ENCODE assay signal across 8 cellular contexts in the genomic region with DNA sequence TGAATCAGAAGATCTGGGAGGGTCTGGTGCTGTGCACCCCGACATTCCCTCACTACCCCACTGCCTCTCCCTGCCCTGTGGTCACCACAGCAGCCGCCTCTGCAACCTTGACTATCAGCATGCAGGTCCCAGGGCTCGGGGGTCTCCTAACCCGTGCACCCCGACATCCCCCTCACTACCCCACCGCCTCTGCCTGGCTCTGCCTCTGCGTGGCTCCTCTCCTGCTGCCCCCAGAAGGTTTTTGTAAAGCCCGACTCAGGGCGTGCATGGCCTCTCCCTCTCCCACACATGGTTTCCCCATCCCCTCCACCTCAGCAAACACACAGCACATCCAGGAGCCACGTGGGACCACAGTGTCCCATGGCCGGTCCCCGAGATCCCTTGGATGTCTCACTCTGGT.
DNase-seq lines count a peak whose midpoint lies in the region; ATAC-seq, FAIRE-seq and TF ChIP-seq lines count a peak whose summit lies in the region.
"Not testable (repeated sequence)": the region's sequence is repeated elsewhere in the genome, so short reads cannot be mapped to it uniquely, and the experiment has no call there.

No MANE protein-coding gene starts in this region.

- H3K4me3 ChIP-seq in CD4-positive, CD25-positive, alpha-beta regulatory T cell (ENCODE audit: low read depth, low read length); HepG2 (replicated peaks in 1 of 3; ENCODE audit: insufficient read depth in 1 of 3, low read depth in 2 of 3, low read length in 3 of 3): not testable (repeated sequence)

- not testable (repeated sequence) for H3K27ac ChIP-seq in CD4-positive, CD25-positive, alpha-beta regulatory T cell (ENCODE audit: insufficient read depth, low read length, poor library complexity, severe bottlenecking); HepG2 (ENCODE audit: extremely low read length, insufficient read depth, low read length)

- not testable (repeated sequence) for H3K9me3 ChIP-seq in CD4-positive, CD25-positive, alpha-beta regulatory T cell (ENCODE audit: control insufficient read depth in 2 of 2, low read length in 2 of 2); HepG2 (ENCODE audit: low read length)

- H3K9me3 Mint-ChIP-seq in CD4-positive, CD25-positive, alpha-beta regulatory T cell; activated CD4-positive, alpha-beta memory T cell treated with anti-CD3 and anti-CD28 coated beads for 36 hours; activated T-cell treated with anti-CD3 and anti-CD28 coated beads, Interleukin-2, amount 50 U/mL, for 24 hours; activated naive CD4-positive, alpha-beta T cell treated with anti-CD3 and anti-CD28 coated beads, Interleukin-2, amount 50 U/mL, for 24 hours; progenitor cell of endocrine pancreas (ENCODE audit: low read depth); stimulated activated naive CD8-positive, alpha-beta T cell treated with anti-CD3 and anti-CD28 coated beads, Interleukin-15, amount 100 ng/mL, for 72 hours: not testable (repeated sequence)

- not testable (repeated sequence) for H3K27ac Mint-ChIP-seq in CD4-positive, CD25-positive, alpha-beta regulatory T cell; progenitor cell of endocrine pancreas
- peak overlapping the region; percentile 73 for H3K27ac Mint-ChIP-seq in activated CD4-positive, alpha-beta memory T cell treated with anti-CD3 and anti-CD28 coated beads for 36 hours
- H3K27ac Mint-ChIP-seq in activated T-cell treated with anti-CD3 and anti-CD28 coated beads, Interleukin-2, amount 50 U/mL, for 24 hours, result peak overlapping the region; percentile 77
- H3K27ac Mint-ChIP-seq in activated naive CD4-positive, alpha-beta T cell treated with anti-CD3 and anti-CD28 coated beads, Interleukin-2, amount 50 U/mL, for 24 hours, result peak overlapping the region; percentile 62
- peak overlapping the region; percentile 30 to 94 for H3K27ac Mint-ChIP-seq in stimulated activated naive CD8-positive, alpha-beta T cell treated with anti-CD3 and anti-CD28 coated beads, Interleukin-15, amount 100 ng/mL, for 72 hours

- not testable (repeated sequence) for H3K27me3 ChIP-seq in CD4-positive, CD25-positive, alpha-beta regulatory T cell (ENCODE audit: control insufficient read depth, insufficient read depth, low read length); HepG2 (ENCODE audit: control insufficient read depth in 1 of 2, insufficient read depth in 2 of 2, low read length in 2 of 2)

- not testable (repeated sequence) for H3K36me3 ChIP-seq in CD4-positive, CD25-positive, alpha-beta regulatory T cell (ENCODE audit: control insufficient read depth, insufficient read depth, low read length); HepG2 (replicated peaks in 1 of 2; ENCODE audit: control insufficient read depth in 1 of 2, insufficient read depth in 2 of 2, low read length in 2 of 2)

- not testable (repeated sequence) for H4K20me1 ChIP-seq in HepG2 (ENCODE audit: insufficient read depth, low read length)

- not testable (repeated sequence) for H3K4me2 ChIP-seq in HepG2 (ENCODE audit: low read depth, low read length)

- not testable (repeated sequence) for H3K4me1 ChIP-seq in CD4-positive, CD25-positive, alpha-beta regulatory T cell (ENCODE audit: control insufficient read depth, insufficient read depth, low read length, poor library complexity, severe bottlenecking); HepG2 (ENCODE audit: insufficient read depth, low read length)

- not testable (repeated sequence) for TF ChIP-seq RAD21 in HepG2 (CRISPR knock-in tag; IDR thresholded peaks at IDR 0.05)

- not testable (repeated sequence) for H3K4me1 Mint-ChIP-seq in CD4-positive, CD25-positive, alpha-beta regulatory T cell; activated naive CD4-positive, alpha-beta T cell treated with anti-CD3 and anti-CD28 coated beads, Interleukin-2, amount 50 U/mL, for 24 hours; progenitor cell of endocrine pancreas (ENCODE audit: low read depth)
- H3K4me1 Mint-ChIP-seq in activated CD4-positive, alpha-beta memory T cell treated with anti-CD3 and anti-CD28 coated beads for 36 hours (ENCODE audit: low read depth), result peaks cover 13% of the 10 kb centered on the region
- peaks cover 18% of the 10 kb centered on the region for H3K4me1 Mint-ChIP-seq in activated T-cell treated with anti-CD3 and anti-CD28 coated beads, Interleukin-2, amount 50 U/mL, for 24 hours (ENCODE audit: low read depth)
- H3K4me1 Mint-ChIP-seq in stimulated activated naive CD8-positive, alpha-beta T cell treated with anti-CD3 and anti-CD28 coated beads, Interleukin-15, amount 100 ng/mL, for 72 hours, result peaks cover 32% of the 10 kb centered on the region

- POLR2A ChIA-PET in activated CD4-positive, alpha-beta memory T cell treated with anti-CD3 and anti-CD28 coated beads for 36 hours (lab: Charles Lee); HepG2 (lab: Yijun Ruan, JAX): not testable (repeated sequence)

- TF ChIP-seq EP300 in HepG2 (IDR thresholded peaks at IDR 0.05; ENCODE audit: low read depth in 2 of 2, low read length in 2 of 2); HepG2 (CRISPR knock-in tag; IDR thresholded peaks at IDR 0.05; ENCODE audit: borderline replicate concordance): not testable (repeated sequence)

- WGBS in HepG2 (ENCODE audit: low lambda C conversion rate), result 62% methylated on average over 9 of the region's 12 CpGs

- not testable (repeated sequence) for H2AFZ ChIP-seq in HepG2 (ENCODE audit: low read length)

- intact Hi-C loops in activated CD4-positive, alpha-beta memory T cell treated with anti-CD3 and anti-CD28 coated beads for 36 hours (cut with micrococcal nuclease); HepG2 (cut with micrococcal nuclease; ENCODE audit: unreplicated experiment): not testable (repeated sequence)

- BruUV-seq in HepG2 (replicated peaks; lab: Mats Ljungman, UMichigan), result not testable (repeated sequence)

- CTCF ChIA-PET in activated CD4-positive, alpha-beta memory T cell treated with anti-CD3 and anti-CD28 coated beads for 36 hours (lab: Charles Lee); HepG2 (lab: Yijun Ruan, JAX; ENCODE audit: low intra/inter-chr PET ratio, low total read pairs): not testable (repeated sequence)

- FAIRE-seq in HepG2 (lab: Jason Lieb, UNC), result not testable (repeated sequence)

- not testable (repeated sequence) for H3K27me3 Mint-ChIP-seq in CD4-positive, CD25-positive, alpha-beta regulatory T cell; activated CD4-positive, alpha-beta memory T cell treated with anti-CD3 and anti-CD28 coated beads for 36 hours; activated T-cell treated with anti-CD3 and anti-CD28 coated beads, Interleukin-2, amount 50 U/mL, for 24 hours; activated naive CD4-positive, alpha-beta T cell treated with anti-CD3 and anti-CD28 coated beads, Interleukin-2, amount 50 U/mL, for 24 hours; progenitor cell of endocrine pancreas; stimulated activated naive CD8-positive, alpha-beta T cell treated with anti-CD3 and anti-CD28 coated beads, Interleukin-15, amount 100 ng/mL, for 72 hours

- H3K9ac ChIP-seq in HepG2 (ENCODE audit: insufficient read depth, low read depth, low read length), result not testable (repeated sequence)

- H3K79me2 ChIP-seq in HepG2 (ENCODE audit: insufficient read depth, low read length), result not testable (repeated sequence)

- DNase-seq in CD4-positive, CD25-positive, alpha-beta regulatory T cell; activated CD4-positive, alpha-beta memory T cell treated with anti-CD3 and anti-CD28 coated beads for 36 hours; activated T-cell treated with anti-CD3 and anti-CD28 coated beads, Interleukin-2, amount 50 U/mL, for 24 hours; HepG2 (ENCODE audit: low spot score); progenitor cell of endocrine pancreas (ENCODE audit: low spot score, unreplicated experiment); stimulated activated naive CD8-positive, alpha-beta T cell treated with anti-CD3 and anti-CD28 coated beads, Interleukin-15, amount 100 ng/mL, for 72 hours: not testable (repeated sequence)
- DNase-seq in RPMI8226, result peak; percentile 0

- H3K36me3 Mint-ChIP-seq in CD4-positive, CD25-positive, alpha-beta regulatory T cell; activated CD4-positive, alpha-beta memory T cell treated with anti-CD3 and anti-CD28 coated beads for 36 hours; activated T-cell treated with anti-CD3 and anti-CD28 coated beads, Interleukin-2, amount 50 U/mL, for 24 hours (ENCODE audit: low read depth); activated naive CD4-positive, alpha-beta T cell treated with anti-CD3 and anti-CD28 coated beads, Interleukin-2, amount 50 U/mL, for 24 hours; progenitor cell of endocrine pancreas (ENCODE audit: insufficient read depth): not testable (repeated sequence)

- in situ Hi-C loops in HepG2 (cut with HindIII; ENCODE audit: extremely low pct_ligation_motif_present, low pct_unique_long_range_greater_than_20kb), result not testable (repeated sequence)

- not testable (repeated sequence) for ATAC-seq in CD4-positive, CD25-positive, alpha-beta regulatory T cell (ENCODE audit: low read depth in 2 of 2); HepG2; stimulated activated naive CD8-positive, alpha-beta T cell treated with anti-CD3 and anti-CD28 coated beads, Interleukin-15, amount 100 ng/mL, for 72 hours

- TF ChIP-seq POLR2A in HepG2 (IDR thresholded peaks at IDR 0.05; ENCODE audit: insufficient read depth in 1 of 2, low read depth in 2 of 2, low read length in 2 of 2), result not testable (repeated sequence)

- H3K4me3 Mint-ChIP-seq in CD4-positive, CD25-positive, alpha-beta regulatory T cell, result peak overlapping the region in 3 of 4 donors; percentile 33 to 68 (median 46)
- H3K4me3 Mint-ChIP-seq in activated CD4-positive, alpha-beta memory T cell treated with anti-CD3 and anti-CD28 coated beads for 36 hours; activated T-cell treated with anti-CD3 and anti-CD28 coated beads, Interleukin-2, amount 50 U/mL, for 24 hours; activated naive CD4-positive, alpha-beta T cell treated with anti-CD3 and anti-CD28 coated beads, Interleukin-2, amount 50 U/mL, for 24 hours: not testable (repeated sequence)
- peak overlapping the region; percentile 26 for H3K4me3 Mint-ChIP-seq in progenitor cell of endocrine pancreas (ENCODE audit: low read depth)
- peak overlapping the region; percentile 3 to 45 for H3K4me3 Mint-ChIP-seq in stimulated activated naive CD8-positive, alpha-beta T cell treated with anti-CD3 and anti-CD28 coated beads, Interleukin-15, amount 100 ng/mL, for 72 hours

- not testable (repeated sequence) for TF ChIP-seq CTCF in HepG2 (CRISPR knock-in tag; IDR thresholded peaks at IDR 0.05); progenitor cell of endocrine pancreas (IDR thresholded peaks at IDR 0.05; ENCODE audit: unreplicated experiment)
